Comparison of ENCODE assay signal across 13 cellular contexts in genomic region chr14:32512348-32512747, GRCh38.
"Had no signal": no experiment of that assay in that cellular context is flagged by ENCODE, and none has a peak within 500 bp of the region (broad histone marks: within the 10 kb centered on the region; RNA-seq: fewer than 3 reads in every experiment).

No MANE protein-coding gene starts in this region.

- H3K9me3 ChIP-seq: esophagus muscularis mucosa, lower lobe of right lung, prostate gland, stomach, transverse colon had no signal

- H3K4me3 ChIP-seq: coronary artery, esophagus muscularis mucosa, lower lobe of right lung, prostate gland, SK-N-MC, stomach, transverse colon had no signal

- H3K27me3 ChIP-seq: esophagus muscularis mucosa, foreskin keratinocyte, transverse colon had no signal

- ATAC-seq: foreskin keratinocyte; lower lobe of right lung; naive thymus-derived CD8-positive, alpha-beta T cell had no signal

- H3K36me3 ChIP-seq: esophagus muscularis mucosa, lower lobe of right lung, prostate gland, stomach, transverse colon had no signal

- H3K4me1 ChIP-seq: lower lobe of right lung, prostate gland had no signal

- H3K27ac Mint-ChIP-seq: activated T-helper 1 cell treated with anti-CD3 and anti-CD28 coated beads, Interleukin-12 subunit alpha, Interleukin-12 subunit beta, Interleukin-2, Interleukin-4 antibody, amounts not matched to agents 30 ng/mL and 10 ng/mL and 1 ng/mL, durations not matched to agents 14 hours and 24 hours and 36 hours; naive thymus-derived CD8-positive, alpha-beta T cell had no signal

- H3K4me1 Mint-ChIP-seq: naive thymus-derived CD8-positive, alpha-beta T cell had no signal

- H3K27ac ChIP-seq: foreskin keratinocyte, lower lobe of right lung, prostate gland, SK-N-MC, stomach had no signal

- H3K4me3 Mint-ChIP-seq: activated T-helper 1 cell treated with anti-CD3 and anti-CD28 coated beads, Interleukin-12 subunit alpha, Interleukin-12 subunit beta, Interleukin-2, Interleukin-4 antibody, amounts not matched to agents 30 ng/mL and 10 ng/mL and 1 ng/mL, durations not matched to agents 14 hours and 24 hours and 36 hours; naive thymus-derived CD8-positive, alpha-beta T cell had no signal

- H3K9me3 Mint-ChIP-seq: activated T-helper 1 cell treated with anti-CD3 and anti-CD28 coated beads, Interleukin-12 subunit alpha, Interleukin-12 subunit beta, Interleukin-2, Interleukin-4 antibody, amounts not matched to agents 30 ng/mL and 10 ng/mL and 1 ng/mL, durations not matched to agents 14 hours and 24 hours and 36 hours had no signal

- FAIRE-seq: kidney had no signal

- DNase-seq: activated CD4-positive, alpha-beta T cell treated with anti-CD3 and anti-CD28 coated beads for 48 hours; activated naive CD4-positive, alpha-beta T cell; foreskin keratinocyte; kidney; lower lobe of right lung; naive thymus-derived CD8-positive, alpha-beta T cell; stomach; transverse colon had no signal
